In the genomic region with DNA sequence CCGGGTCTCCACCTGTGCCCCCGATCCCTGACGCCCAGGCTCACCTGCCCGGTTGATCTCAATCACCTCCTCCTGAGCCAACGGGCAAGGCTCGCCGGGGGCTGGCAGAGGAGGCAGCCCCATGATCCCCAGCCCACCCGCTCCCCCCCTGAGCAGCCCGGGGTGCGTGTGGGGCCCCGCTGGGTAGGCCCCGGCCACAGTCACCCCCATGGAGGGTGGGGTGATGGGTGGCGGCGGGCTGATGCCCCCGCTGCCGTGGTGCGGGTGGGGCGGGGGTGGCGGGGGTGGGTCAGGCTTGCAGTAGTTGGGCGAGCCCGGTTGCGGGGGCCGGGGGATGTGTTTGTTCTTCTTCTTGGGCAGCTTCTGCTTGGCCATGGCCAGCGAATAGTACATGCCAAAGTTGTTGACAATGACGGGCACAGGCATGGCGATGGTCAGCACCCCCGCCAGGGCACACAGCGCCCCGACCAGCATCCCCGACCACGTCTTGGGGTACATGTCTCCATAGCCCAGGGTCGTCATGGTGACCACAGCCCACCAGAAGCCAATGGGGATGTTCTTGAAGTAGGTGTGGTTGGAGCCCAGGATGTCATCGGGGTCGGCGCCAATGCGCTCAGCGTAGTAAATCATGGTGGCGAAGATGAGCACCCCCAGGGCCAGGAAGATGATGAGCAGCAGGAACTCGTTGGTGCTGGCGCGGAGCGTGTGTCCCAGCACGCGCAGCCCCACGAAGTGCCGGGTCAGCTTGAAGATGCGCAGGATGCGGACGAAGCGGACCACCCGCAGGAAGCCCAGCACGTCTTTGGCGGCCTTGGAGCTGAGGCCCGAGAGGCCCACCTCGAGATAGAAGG, we compare ENCODE assay signal across 16 cellular contexts. TPM values are rescaled to one million over a fixed set of nuclear protein-coding genes. Genes with fewer than 3 reads are reported as not detected.
A peak's percentile ranks its signal among the peaks of the same experiment; 100 is the strongest.
DNase-seq lines count a peak whose midpoint lies in the region; FAIRE-seq and TF ChIP-seq lines count a peak whose summit lies in the region.
"Had no signal": no experiment of that assay in that cellular context is flagged by ENCODE, and none has a peak within 500 bp of the region (broad histone marks: within the 10 kb centered on the region; RNA-seq: fewer than 3 reads in every experiment).

No MANE protein-coding gene starts in this region.

- H3K36me3 ChIP-seq in H7 (replicated peaks; ENCODE audit: control insufficient read depth, insufficient read depth, low read length) = no peaks in the 10 kb centered on the region; the same call in 1 of the 2 replicates
- H3K36me3 ChIP-seq in trophoblast cell (ENCODE audit: control insufficient read depth in 1 of 2, insufficient read depth in 2 of 2, low read length in 2 of 2) = peaks cover 38 to 51% of the 10 kb centered on the region in 2 experiments

- H3K36me3 Mint-ChIP-seq in glutamatergic neuron (ENCODE audit: unreplicated experiment) = peaks cover 10% of the 10 kb centered on the region

- peak overlapping the region; percentile 25 for H3K4me3 Mint-ChIP-seq in glutamatergic neuron (ENCODE audit: unreplicated experiment)
- H3K4me3 Mint-ChIP-seq: B cell; CD4-positive, alpha-beta T cell had no signal

- DNase-seq in GM12892 (ENCODE audit: insufficient read length) (peak; percentile 10), H7 (peak; percentile 28), glutamatergic neuron (no peak), trophoblast cell (no peak), NCI-H2081 treated with DMSO at 0.1 percent for 48 hours (lab: John Stamatoyannopoulos, UW) (no peak), T-helper 9 cell (no peak), NCI-H187 (lab: John Stamatoyannopoulos, UW) (no peak)
- no peak for DNase-seq in activated naive CD4-positive, alpha-beta T cell (lab: John Stamatoyannopoulos, UW)
- DNase-seq: Calu3; CD4-positive, alpha-beta T cell; DMS79 had no signal

- TF ChIP-seq CTCF in glutamatergic neuron (IDR thresholded peaks at IDR 0.05; ENCODE audit: partially characterized antibody, unreplicated experiment) = no peak

- H3K79me1 ChIP-seq in trophoblast cell (ENCODE audit: low read length) = no peaks in the 10 kb centered on the region

- H3K4me1 ChIP-seq in trophoblast cell (ENCODE audit: control insufficient read depth in 1 of 2, insufficient read depth in 2 of 2, low read length in 2 of 2) = peaks cover 16 to 22% of the 10 kb centered on the region in 2 experiments

- H2BK5ac ChIP-seq in trophoblast cell (ENCODE audit: low read depth, low read length, poor library complexity) = no peak overlapping the region

- H3K27ac Mint-ChIP-seq in glutamatergic neuron (ENCODE audit: unreplicated experiment) = peak overlapping the region; percentile 53
- H3K27ac Mint-ChIP-seq: B cell; CD4-positive, alpha-beta T cell had no signal

- no peak overlapping the region for H3K18ac ChIP-seq in trophoblast cell (ENCODE audit: low read length)

- H2AK5ac ChIP-seq in trophoblast cell (ENCODE audit: low read length) = no peak overlapping the region

- H3K4ac ChIP-seq in trophoblast cell (ENCODE audit: low read depth, low read length) = no peak overlapping the region

- H3K4me3 ChIP-seq in H7 (ENCODE audit: insufficient read depth, low read depth, low read length) = no peak overlapping the region
- H3K4me3 ChIP-seq in trophoblast cell (ENCODE audit: low read depth, low read length) = peak overlapping the region; percentile 30

- H4K91ac ChIP-seq in trophoblast cell (ENCODE audit: low read depth, low read length) = no peak overlapping the region

- no peak overlapping the region for H2BK12ac ChIP-seq in trophoblast cell (ENCODE audit: low read length)

- H3K23ac ChIP-seq in trophoblast cell (ENCODE audit: low read length) = no peak overlapping the region

- H3K4me1 Mint-ChIP-seq in glutamatergic neuron (ENCODE audit: low read depth, unreplicated experiment) = peaks cover 26% of the 10 kb centered on the region

- TF ChIP-seq POLR2A in GM12892 (IDR thresholded peaks at IDR 0.05; ENCODE audit: low read depth, low read length) = no peak

- H4K12ac ChIP-seq in trophoblast cell (ENCODE audit: low read depth, low read length) = no peak overlapping the region

- H3K27ac ChIP-seq in trophoblast cell (ENCODE audit: low read depth, low read length) = no peak overlapping the region
- H3K27ac ChIP-seq: HL-60 had no signal

- H3K9me3 Mint-ChIP-seq in glutamatergic neuron (ENCODE audit: unreplicated experiment) = peaks cover 19% of the 10 kb centered on the region
- H3K9me3 Mint-ChIP-seq: CD4-positive, alpha-beta T cell had no signal

- no peak overlapping the region for H2BK120ac ChIP-seq in trophoblast cell (ENCODE audit: insufficient read depth, low read length, poor library complexity)

- H4K8ac ChIP-seq in trophoblast cell (ENCODE audit: low read depth, low read length) = no peak overlapping the region

- H3K27me3 Mint-ChIP-seq in glutamatergic neuron (ENCODE audit: unreplicated experiment) = peaks cover 28% of the 10 kb centered on the region

- H3K9ac ChIP-seq in trophoblast cell (ENCODE audit: low read length) = no peak overlapping the region

- H2AFZ ChIP-seq in trophoblast cell (ENCODE audit: insufficient read depth, low read length, poor library complexity) = no peak overlapping the region

- WGBS in trophoblast cell (ENCODE audit: extremely low coverage, insufficient coverage, insufficient read length) = no CpG with 5 or more reads among the region's 55 CpGs

- no peak overlapping the region for H3K14ac ChIP-seq in trophoblast cell (ENCODE audit: low read length)

- no peak overlapping the region for H3K4me2 ChIP-seq in trophoblast cell (ENCODE audit: low read length)

- no peak for FAIRE-seq in GM12892 (lab: Jason Lieb, UNC)
- FAIRE-seq: A204.1, GM12891, GM19239 had no signal

- H3K27me3 ChIP-seq in H7 (ENCODE audit: control insufficient read depth, insufficient read depth, low read length) (peaks cover 16% of the 10 kb centered on the region), trophoblast cell (ENCODE audit: insufficient read depth, low read length) (no peaks in the 10 kb centered on the region)

- peaks cover 2% of the 10 kb centered on the region for H3K9me3 ChIP-seq in trophoblast cell (ENCODE audit: insufficient read depth, low read depth, low read length)

- H3K79me2 ChIP-seq in trophoblast cell (ENCODE audit: control insufficient read depth, insufficient read depth, low read length, poor library complexity) = peaks cover 4% of the 10 kb centered on the region

RNA-seq across cellular contexts. Expression of gene KCNC3, which starts 6.0 kb away (rescaled TPM):
- polyA plus RNA-seq in GM12892 (2012; ENCODE audit: missing spikeins) = 3.0 TPM
- total RNA-seq in H7 (2014; rRNA removed; shearing (Covaris generic)) = 0.14 and 0.37 TPM in 2 replicates
- 10.6 TPM for total RNA-seq in glutamatergic neuron (ENCODE audit: unreplicated experiment)
- polyA plus RNA-seq in trophoblast cell (2013) = 22.5 and 22.6 TPM in 2 replicates

RNA-seq across cellular contexts. Expression of gene NAPSA, which starts 42.3 kb away (rescaled TPM):
- 2.3 TPM for polyA plus RNA-seq in GM12892 (2012; ENCODE audit: missing spikeins)
- total RNA-seq in H7 (2014; rRNA removed; shearing (Covaris generic)) = 0.44 and 0.59 TPM in 2 replicates
- total RNA-seq in glutamatergic neuron (ENCODE audit: unreplicated experiment) = 0.88 TPM
- 0.25 and 0.26 TPM in 2 replicates for polyA plus RNA-seq in trophoblast cell (2013)

RNA-seq across cellular contexts. Expression of gene NR1H2, which starts 53.1 kb away (rescaled TPM):
- polyA plus RNA-seq in GM12892 (2012; ENCODE audit: missing spikeins) = 16.3 TPM
- total RNA-seq in H7 (2014; rRNA removed; shearing (Covaris generic)) = 73.7 and 90.1 TPM in 2 replicates
- 28.3 TPM for total RNA-seq in glutamatergic neuron (ENCODE audit: unreplicated experiment)
- 21.2 and 22.6 TPM in 2 replicates for polyA plus RNA-seq in trophoblast cell (2013)

Comparison
In these comparisons a context has a peak if more than half of its experiments do, and no peak if none do; other contexts are left out.
1. DNase-seq: peak in GM12892 (single experiment) and H7 (single experiment); none in glutamatergic neuron (single experiment), trophoblast cell (0 of 2), NCI-H2081 treated with DMSO at 0.1 percent for 48 hours (single experiment), activated naive CD4-positive, alpha-beta T cell (0 of 4), T-helper 9 cell (single experiment) and NCI-H187 (0 of 2).